23 cellular contexts compared by ENCODE assay signal in genomic region chr6:141486942-141487341, GRCh38.
"Had no signal": no experiment of that assay in that cellular context is flagged by ENCODE, and none has a peak within 500 bp of the region (broad histone marks: within the 10 kb centered on the region; RNA-seq: fewer than 3 reads in every experiment).

No MANE protein-coding gene starts in this region.

- H3K4me1 ChIP-seq: colonic mucosa, parathyroid adenoma, uterus had no signal

- H3K4me3 Mint-ChIP-seq: activated CD4-positive, alpha-beta memory T cell treated with anti-CD3 and anti-CD28 coated beads, Interleukin-2, amount 10 ng/mL, durations not matched to agents 7 days and 5 days; activated CD8-positive, alpha-beta memory T cell treated with anti-CD3 and anti-CD28 coated beads, Interleukin-2, amount 10 ng/mL, durations not matched to agents 7 days and 5 days; activated naive CD4-positive, alpha-beta T cell treated with anti-CD3 and anti-CD28 coated beads, Interleukin-2, amount 10 ng/mL, durations not matched to agents 7 days and 5 days; endodermal cell; nephron; stimulated activated effector memory CD8-positive, alpha-beta T cell treated with anti-CD3 and anti-CD28 coated beads, Interleukin-12 subunit alpha, Interleukin-12 subunit beta, amount 100 ng/mL, for 72 hours had no signal

- H3K36me3 ChIP-seq: colonic mucosa, esophagus squamous epithelium, gastrocnemius medialis, transverse colon, uterus had no signal

- H3K9me3 Mint-ChIP-seq: nephron; stimulated activated effector memory CD8-positive, alpha-beta T cell treated with anti-CD3 and anti-CD28 coated beads, Interleukin-12 subunit alpha, Interleukin-12 subunit beta, amount 100 ng/mL, for 72 hours had no signal

- H3K79me2 ChIP-seq: parathyroid adenoma had no signal

- ATAC-seq: activated CD8-positive, alpha-beta memory T cell treated with anti-CD3 and anti-CD28 coated beads, Interleukin-2, amount 10 ng/mL, durations not matched to agents 7 days and 5 days; gastrocnemius medialis; left ventricle myocardium superior; sciatic nerve; stimulated activated effector memory CD8-positive, alpha-beta T cell treated with anti-CD3 and anti-CD28 coated beads, Interleukin-12 subunit alpha, Interleukin-12 subunit beta, amount 100 ng/mL, for 72 hours had no signal

- H3K9ac ChIP-seq: parathyroid adenoma had no signal

- H2AFZ ChIP-seq: parathyroid adenoma had no signal

- DNase-seq: activated CD4-positive, alpha-beta memory T cell treated with anti-CD3 and anti-CD28 coated beads, Interleukin-2, amount 10 ng/mL, durations not matched to agents 7 days and 5 days; activated CD4-positive, alpha-beta T cell treated with anti-CD3 and anti-CD28 coated beads for 48 hours; activated CD8-positive, alpha-beta memory T cell treated with anti-CD3 and anti-CD28 coated beads, Interleukin-2, amount 10 ng/mL, durations not matched to agents 7 days and 5 days; activated effector memory CD4-positive, alpha-beta T cell treated with anti-CD3 and anti-CD28 coated beads, Interleukin-2, amount 50 U/mL, for 16 hours; activated naive CD4-positive, alpha-beta T cell treated with anti-CD3 and anti-CD28 coated beads, Interleukin-2, amount 10 ng/mL, durations not matched to agents 7 days and 5 days; activated T-cell treated with anti-CD3 and anti-CD28 coated beads for 4 hours; amygdala; colonic mucosa; endodermal cell; esophagus squamous epithelium; gastrocnemius medialis; hippocampal formation; left ventricle myocardium superior; mammary epithelial cell; midbrain; small intestine; stimulated activated CD4-positive, alpha-beta T cell treated with anti-CD3 and anti-CD28 coated beads, Interleukin-2, amount 100 ng/mL, for 24 hours; transverse colon; uterus had no signal

- H3K4me1 Mint-ChIP-seq: endodermal cell had no signal

- H3K4me3 ChIP-seq: colonic mucosa, esophagus squamous epithelium, gastrocnemius medialis, transverse colon, uterus had no signal

- H3K27me3 ChIP-seq: colonic mucosa, esophagus squamous epithelium, gastrocnemius medialis, transverse colon, uterus had no signal

- H3K27me3 Mint-ChIP-seq: activated CD4-positive, alpha-beta memory T cell treated with anti-CD3 and anti-CD28 coated beads, Interleukin-2, amount 10 ng/mL, durations not matched to agents 7 days and 5 days; activated CD8-positive, alpha-beta memory T cell treated with anti-CD3 and anti-CD28 coated beads, Interleukin-2, amount 10 ng/mL, durations not matched to agents 7 days and 5 days; activated naive CD4-positive, alpha-beta T cell treated with anti-CD3 and anti-CD28 coated beads, Interleukin-2, amount 10 ng/mL, durations not matched to agents 7 days and 5 days had no signal

- H3K27ac Mint-ChIP-seq: activated CD4-positive, alpha-beta memory T cell treated with anti-CD3 and anti-CD28 coated beads, Interleukin-2, amount 10 ng/mL, durations not matched to agents 7 days and 5 days; activated CD8-positive, alpha-beta memory T cell treated with anti-CD3 and anti-CD28 coated beads, Interleukin-2, amount 10 ng/mL, durations not matched to agents 7 days and 5 days; endodermal cell; nephron; stimulated activated effector memory CD8-positive, alpha-beta T cell treated with anti-CD3 and anti-CD28 coated beads, Interleukin-12 subunit alpha, Interleukin-12 subunit beta, amount 100 ng/mL, for 72 hours had no signal

- H3K9me3 ChIP-seq: colonic mucosa, esophagus squamous epithelium, gastrocnemius medialis, transverse colon, uterus had no signal
